In the genomic region with DNA sequence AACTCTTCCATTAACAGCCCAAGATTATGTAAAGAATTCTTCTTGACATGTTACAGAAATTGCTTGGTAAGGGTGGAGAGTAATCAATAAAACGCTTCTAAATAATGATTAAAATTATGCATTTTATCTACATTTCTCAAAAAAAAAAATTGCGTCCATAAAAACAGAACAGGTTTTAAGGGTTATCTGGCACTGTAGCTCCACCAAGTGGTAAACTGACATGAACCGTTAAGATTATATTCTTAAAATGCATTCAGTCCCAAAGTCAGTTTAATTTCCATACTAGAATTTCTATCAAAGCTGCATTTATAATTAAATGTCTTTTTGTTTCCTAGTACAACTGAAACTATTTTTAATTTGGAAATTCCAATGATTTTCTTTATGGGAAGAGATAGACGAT, we compare ENCODE assay signal across 8 cellular contexts.
A peak's percentile ranks its signal among the peaks of the same experiment; 100 is the strongest.
DNase-seq lines count a peak whose midpoint lies in the region; ATAC-seq and TF ChIP-seq lines count a peak whose summit lies in the region.

No MANE protein-coding gene starts in this region.

- no peaks in the 10 kb centered on the region for H3K4me1 ChIP-seq in HEK293 (ENCODE audit: control insufficient read depth, insufficient read depth, low read length)

- H3K4me3 ChIP-seq in BJ (ENCODE audit: low read depth, low read length) (no peak overlapping the region), HEK293 (ENCODE audit: low read depth, low read length) (no peak overlapping the region), kidney epithelial cell (ENCODE audit: low read depth, low read length) (no peak overlapping the region)

- ATAC-seq in HG02642 (IDR thresholded peaks at IDR 0.05; ENCODE audit: poor library complexity, unreplicated experiment) (no peak), GM21825 (IDR thresholded peaks at IDR 0.05; ENCODE audit: unreplicated experiment) (no peak)
- ATAC-seq in activated T-cell treated with anti-CD3 and anti-CD28 coated beads, Interleukin-2, amount 50 U/mL, for 4 hours = no peak

- POLR2A ChIA-PET in BJ (lab: Charles Lee) (no interaction called here), HEK293 (lab: Yijun Ruan, JAX) (no interaction called here)

- H3K27ac ChIP-seq in HEK293 (ENCODE audit: extremely low read depth, low read depth, low read length) (no peak overlapping the region), VCaP (no peak overlapping the region)

- no peaks in the 10 kb centered on the region for H3K9me3 Mint-ChIP-seq in activated T-cell treated with anti-CD3 and anti-CD28 coated beads, Interleukin-2, amount 50 U/mL, for 4 hours

- H3K4me3 Mint-ChIP-seq in activated T-cell treated with anti-CD3 and anti-CD28 coated beads, Interleukin-2, amount 50 U/mL, for 4 hours = no peak overlapping the region

- TF ChIP-seq CTCF in BJ (IDR thresholded peaks at IDR 0.05; ENCODE audit: insufficient read depth, low read depth, low read length) = peak; percentile 49
- no peak for TF ChIP-seq CTCF in HEK293 (tag by site-specific recombination; IDR thresholded peaks at IDR 0.05)
- TF ChIP-seq CTCF in VCaP (conservative IDR thresholded peaks at IDR 0.05) = peak; percentile 73
- TF ChIP-seq CTCF in kidney epithelial cell (IDR thresholded peaks at IDR 0.05; ENCODE audit: insufficient read depth, low read length, poor library complexity, severe bottlenecking) = peak; percentile 38

- H3K4me1 Mint-ChIP-seq in activated T-cell treated with anti-CD3 and anti-CD28 coated beads, Interleukin-2, amount 50 U/mL, for 4 hours (ENCODE audit: low read depth) = no peaks in the 10 kb centered on the region

- no peaks in the 10 kb centered on the region for H3K36me3 Mint-ChIP-seq in activated T-cell treated with anti-CD3 and anti-CD28 coated beads, Interleukin-2, amount 50 U/mL, for 4 hours (ENCODE audit: insufficient read depth)

- CTCF ChIA-PET in BJ (lab: Yijun Ruan, JAX) = interaction anchor here (0.6 to 4.7 kb wide), 20 partner anchors 11 to 1279 kb away, joined by 3 to 33 read pairs (median 4); no protein-coding TSS in a partner anchor
- CTCF ChIA-PET in HEK293 (lab: Yijun Ruan, JAX) = interaction anchor here (0.6 to 3.8 kb wide), 16 partner anchors 9 to 1156 kb away, joined by 3 to 21 read pairs (median 4); no protein-coding TSS in a partner anchor

- DNase-seq in BJ (ENCODE audit: low read depth) (no peak), kidney epithelial cell (ENCODE audit: low read depth) (no peak), UCSD-AML1 (lab: John Stamatoyannopoulos, UW; ENCODE audit: unreplicated experiment) (no peak)
- DNase-seq in activated T-cell treated with anti-CD3 and anti-CD28 coated beads, Interleukin-2, amount 50 U/mL, for 4 hours = no peak

- peaks cover 6% of the 10 kb centered on the region for H3K27me3 Mint-ChIP-seq in activated T-cell treated with anti-CD3 and anti-CD28 coated beads, Interleukin-2, amount 50 U/mL, for 4 hours (ENCODE audit: low read depth)

- H3K27me3 ChIP-seq in BJ (ENCODE audit: control insufficient read depth, insufficient read depth, low read length) (peaks cover 11% of the 10 kb centered on the region), kidney epithelial cell (ENCODE audit: control insufficient read depth, insufficient read depth, low read length) (no peaks in the 10 kb centered on the region)

- H3K9me3 ChIP-seq in HEK293 (ENCODE audit: control insufficient read depth, insufficient read depth, low read depth, low read length) = no peaks in the 10 kb centered on the region

- H3K36me3 ChIP-seq in BJ (ENCODE audit: control insufficient read depth, insufficient read depth, low read length) (no peaks in the 10 kb centered on the region), HEK293 (ENCODE audit: control insufficient read depth in 2 of 2, insufficient read depth in 1 of 2, low read length in 2 of 2) (no peaks in the 10 kb centered on the region), kidney epithelial cell (ENCODE audit: control insufficient read depth, insufficient read depth, low read length) (no peaks in the 10 kb centered on the region)

TF ChIP-seq in HEK293, 187 proteins besides CTCF, POLR2A, EP300 and RAD21:
- TF ChIP-seq ZNF362 (tag by site-specific recombination; IDR thresholded peaks at IDR 0.05) (peak; percentile 64; the same call in 1 of the 2 replicates), REST (tag by site-specific recombination; IDR thresholded peaks at IDR 0.05) (no peak), ZNF654 (tag by site-specific recombination; IDR thresholded peaks at IDR 0.05; ENCODE audit: low read depth) (peak; percentile 63)
